ENCODE assay signal across 10 cellular contexts in genomic region chr20:41365785-41366545, GRCh38. TPM values are rescaled to one million over a fixed set of nuclear protein-coding genes. Genes with fewer than 3 reads are reported as not detected.
DNase-seq lines count a peak whose midpoint lies in the region; ATAC-seq lines count a peak whose summit lies in the region.
"Had no signal": no experiment of that assay in that cellular context is flagged by ENCODE, and none has a peak within 500 bp of the region (broad histone marks: within the 10 kb centered on the region; RNA-seq: fewer than 3 reads in every experiment).

No MANE protein-coding gene starts in this region.

- DNase-seq in DMS79 treated with DMSO at 0.1 percent for 48 hours (lab: John Stamatoyannopoulos, UW) = peak; percentile 1
- no peak for DNase-seq in DMS79 (lab: John Stamatoyannopoulos, UW)
- DNase-seq in SJCRH30 = no peak
- DNase-seq: ACHN had no signal

- no peak for ATAC-seq in HG02981 (IDR thresholded peaks at IDR 0.05; ENCODE audit: unreplicated experiment)
- ATAC-seq in GM19455 (IDR thresholded peaks at IDR 0.05; ENCODE audit: unreplicated experiment) = no peak
- no peak for ATAC-seq in GM21786 (IDR thresholded peaks at IDR 0.05; ENCODE audit: unreplicated experiment)

- H3K36me3 ChIP-seq in SJCRH30 = no peaks in the 10 kb centered on the region
- H3K36me3 ChIP-seq in iPS-18a (ENCODE audit: control insufficient read depth, low read depth, low read length) = no peaks in the 10 kb centered on the region
- H3K36me3 ChIP-seq in skeletal muscle tissue (ENCODE audit: control insufficient read depth in 3 of 3, insufficient read depth in 3 of 3, low read length in 3 of 3) = no peaks in the 10 kb centered on the region

- H3K27ac ChIP-seq in SJCRH30 (no peak overlapping the region), iPS-18a (ENCODE audit: low read length) (no peak overlapping the region), skeletal muscle tissue (ENCODE audit: low read depth, low read length) (no peak overlapping the region)

- H3K9ac ChIP-seq in iPS-18a (ENCODE audit: low read length) (no peak overlapping the region), skeletal muscle tissue (ENCODE audit: low read depth in 1 of 3, low read length in 3 of 3) (no peak overlapping the region)

- H3K9me3 ChIP-seq in SJCRH30 (replicated peaks) (no peaks in the 10 kb centered on the region), iPS-18a (ENCODE audit: control insufficient read depth, low read depth, low read length) (no peaks in the 10 kb centered on the region), skeletal muscle tissue (ENCODE audit: control insufficient read depth in 3 of 3, low read length in 3 of 3) (no peaks in the 10 kb centered on the region)

- H3K4me3 ChIP-seq in SJCRH30 (peak overlapping the region; percentile 27; the same call in 1 of the 2 replicates), iPS-18a (ENCODE audit: low read length) (peak overlapping the region; percentile 47), skeletal muscle tissue (ENCODE audit: low read length in 3 of 3) (peak overlapping the region in 2 of 3 donors; percentile 22 to 51)

- H3K27me3 ChIP-seq in SJCRH30 = no peaks in the 10 kb centered on the region
- H3K27me3 ChIP-seq in iPS-18a (ENCODE audit: control insufficient read depth, insufficient read depth, low read length) = peaks cover 47% of the 10 kb centered on the region
- H3K27me3 ChIP-seq in skeletal muscle tissue (ENCODE audit: control insufficient read depth in 3 of 3, insufficient read depth in 3 of 3, low read length in 3 of 3) = peaks cover 33 to 46% (median 44%) of the 10 kb centered on the region in 3 donors

- H3K4me1 ChIP-seq in SJCRH30 = peaks cover 20% of the 10 kb centered on the region
- peaks cover 4% of the 10 kb centered on the region for H3K4me1 ChIP-seq in iPS-18a (ENCODE audit: control insufficient read depth, low read depth, low read length)
- H3K4me1 ChIP-seq in skeletal muscle tissue (ENCODE audit: control insufficient read depth in 3 of 3, insufficient read depth in 3 of 3, low read length in 3 of 3) = peaks cover 18 to 25% (median 23%) of the 10 kb centered on the region in 3 donors

RNA-seq across cellular contexts. Expression of gene EMILIN3, which starts 0.7 kb away (rescaled TPM):
- 11.7 and 12.0 TPM in 2 replicates for total RNA-seq in SJCRH30 (2014; rRNA removed; shearing (Covaris generic))
- 23.5 TPM for total RNA-seq in skeletal muscle tissue
- total RNA-seq: activated T-helper 2 cell treated with anti-CD3 and anti-CD28 coated beads, Interferon-gamma antibody, Interleukin-2, Interleukin-4, amounts not matched to agents 10 μg/mL and 5 μg/mL and 100 μg/mL, durations not matched to agents 14 hours and 24 hours and 36 hours had no signal

RNA-seq across cellular contexts. Expression of gene LPIN3, which starts 25.3 kb away (rescaled TPM):
- total RNA-seq in SJCRH30 (2014; rRNA removed; shearing (Covaris generic)) = 1.2 and 2.3 TPM in 2 replicates
- total RNA-seq in skeletal muscle tissue = 0.52 TPM

RNA-seq across cellular contexts. Expression of gene ZHX3, which starts 48.4 kb away (rescaled TPM):
- 16.0 and 16.2 TPM in 2 replicates for total RNA-seq in SJCRH30 (2014; rRNA removed; shearing (Covaris generic))
- total RNA-seq in skeletal muscle tissue = 4.7 TPM
